In the genomic region with DNA sequence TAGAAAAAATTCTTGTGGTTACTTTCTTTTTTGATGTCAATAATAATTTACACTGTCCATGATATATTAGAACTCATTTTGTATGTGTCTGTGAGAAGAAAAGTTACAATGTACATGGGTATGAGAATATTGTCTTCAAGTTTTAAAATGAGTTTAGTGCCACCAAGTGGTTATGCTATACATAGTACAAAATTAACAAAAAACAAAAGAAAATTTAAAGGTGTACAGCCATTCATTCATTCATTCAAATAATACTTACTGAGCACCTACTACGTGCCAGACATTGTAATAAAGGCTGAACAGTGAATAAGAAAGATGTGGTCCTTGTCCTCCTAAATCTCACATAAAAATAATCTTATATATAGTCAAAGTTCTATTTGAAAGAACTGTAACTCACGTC, we compare ENCODE assay signal across 9 cellular contexts. TPM values are rescaled to one million over a fixed set of nuclear protein-coding genes. Genes with fewer than 3 reads are reported as not detected.
A peak's percentile ranks its signal among the peaks of the same experiment; 100 is the strongest.
DNase-seq lines count a peak whose midpoint lies in the region; ATAC-seq, FAIRE-seq and TF ChIP-seq lines count a peak whose summit lies in the region.
"Had no signal": no experiment of that assay in that cellular context is flagged by ENCODE, and none has a peak within 500 bp of the region (broad histone marks: within the 10 kb centered on the region; RNA-seq: fewer than 3 reads in every experiment).

No MANE protein-coding gene starts in this region.

- H3K4me3 Mint-ChIP-seq in activated T-helper 1 cell treated with anti-CD3 and anti-CD28 coated beads, Interleukin-12 subunit alpha, Interleukin-12 subunit beta, Interleukin-2, Interleukin-4 antibody, amounts not matched to agents 30 ng/mL and 10 ng/mL and 1 ng/mL, durations not matched to agents 14 hours and 24 hours and 36 hours, result no peak overlapping the region
- no peak overlapping the region for H3K4me3 Mint-ChIP-seq in stimulated activated naive CD8-positive, alpha-beta T cell treated with anti-CD3 and anti-CD28 coated beads, Interleukin-15, amount 100 ng/mL, for 72 hours
- H3K4me3 Mint-ChIP-seq: activated CD4-positive, alpha-beta T cell treated with anti-CD3 and anti-CD28 coated beads for 36 hours had no signal

- H3K4me1 ChIP-seq in OCI-LY3 (ENCODE audit: low read length), result no peaks in the 10 kb centered on the region
- H3K4me1 ChIP-seq in fibroblast of lung (ENCODE audit: control insufficient read depth, extremely low read depth, insufficient read depth, low read length), result no peaks in the 10 kb centered on the region

- H3K27ac ChIP-seq in AG04450 (ENCODE audit: low read depth, low read length), result no peak overlapping the region
- no peak overlapping the region for H3K27ac ChIP-seq in OCI-LY3 (ENCODE audit: low read length)
- H3K27ac ChIP-seq in fibroblast of lung (ENCODE audit: insufficient read depth, low read length), result no peak overlapping the region

- no peak for ATAC-seq in stimulated activated naive CD8-positive, alpha-beta T cell treated with anti-CD3 and anti-CD28 coated beads, Interleukin-15, amount 100 ng/mL, for 72 hours
- no peak for ATAC-seq in GM19328 (IDR thresholded peaks at IDR 0.05; ENCODE audit: unreplicated experiment)
- ATAC-seq: activated CD4-positive, alpha-beta T cell treated with anti-CD3 and anti-CD28 coated beads for 36 hours had no signal

- no peaks in the 10 kb centered on the region for H3K9me3 ChIP-seq in AG04450 (ENCODE audit: control insufficient read depth, insufficient read depth, low read length)
- H3K9me3 ChIP-seq in OCI-LY3 (ENCODE audit: insufficient read depth, low read length), result no peaks in the 10 kb centered on the region
- H3K9me3 ChIP-seq in fibroblast of lung (ENCODE audit: control insufficient read depth, insufficient read depth, low read depth, low read length), result no peaks in the 10 kb centered on the region

- intact Hi-C loops in activated T-helper 1 cell treated with anti-CD3 and anti-CD28 coated beads, Interleukin-12 subunit alpha, Interleukin-12 subunit beta, Interleukin-2, Interleukin-4 antibody, amounts not matched to agents 30 ng/mL and 10 ng/mL and 1 ng/mL, durations not matched to agents 14 hours and 24 hours and 36 hours (cut with micrococcal nuclease), result loop anchor here (1.0 kb wide), 1 partner anchor 557 kb away; no protein-coding TSS in a partner anchor

- H3K9me3 Mint-ChIP-seq in activated T-helper 1 cell treated with anti-CD3 and anti-CD28 coated beads, Interleukin-12 subunit alpha, Interleukin-12 subunit beta, Interleukin-2, Interleukin-4 antibody, amounts not matched to agents 30 ng/mL and 10 ng/mL and 1 ng/mL, durations not matched to agents 14 hours and 24 hours and 36 hours, result no peaks in the 10 kb centered on the region
- H3K9me3 Mint-ChIP-seq in stimulated activated naive CD8-positive, alpha-beta T cell treated with anti-CD3 and anti-CD28 coated beads, Interleukin-15, amount 100 ng/mL, for 72 hours, result no peaks in the 10 kb centered on the region

- H3K4me1 Mint-ChIP-seq in activated T-helper 1 cell treated with anti-CD3 and anti-CD28 coated beads, Interleukin-12 subunit alpha, Interleukin-12 subunit beta, Interleukin-2, Interleukin-4 antibody, amounts not matched to agents 30 ng/mL and 10 ng/mL and 1 ng/mL, durations not matched to agents 14 hours and 24 hours and 36 hours (ENCODE audit: low read depth), result peaks cover 6% of the 10 kb centered on the region
- peaks cover 29% of the 10 kb centered on the region for H3K4me1 Mint-ChIP-seq in stimulated activated naive CD8-positive, alpha-beta T cell treated with anti-CD3 and anti-CD28 coated beads, Interleukin-15, amount 100 ng/mL, for 72 hours

- peaks cover 12% of the 10 kb centered on the region for H3K36me3 Mint-ChIP-seq in activated T-helper 1 cell treated with anti-CD3 and anti-CD28 coated beads, Interleukin-12 subunit alpha, Interleukin-12 subunit beta, Interleukin-2, Interleukin-4 antibody, amounts not matched to agents 30 ng/mL and 10 ng/mL and 1 ng/mL, durations not matched to agents 14 hours and 24 hours and 36 hours (ENCODE audit: low read depth)

- no peaks in the 10 kb centered on the region for H3K27me3 Mint-ChIP-seq in activated T-helper 1 cell treated with anti-CD3 and anti-CD28 coated beads, Interleukin-12 subunit alpha, Interleukin-12 subunit beta, Interleukin-2, Interleukin-4 antibody, amounts not matched to agents 30 ng/mL and 10 ng/mL and 1 ng/mL, durations not matched to agents 14 hours and 24 hours and 36 hours (ENCODE audit: insufficient read depth)
- no peaks in the 10 kb centered on the region for H3K27me3 Mint-ChIP-seq in stimulated activated naive CD8-positive, alpha-beta T cell treated with anti-CD3 and anti-CD28 coated beads, Interleukin-15, amount 100 ng/mL, for 72 hours
- H3K27me3 Mint-ChIP-seq: activated CD4-positive, alpha-beta T cell treated with anti-CD3 and anti-CD28 coated beads for 36 hours had no signal

- FAIRE-seq in GM19239 (lab: Jason Lieb, UNC), result peak; percentile 70

- H4K20me1 ChIP-seq in OCI-LY3 (ENCODE audit: insufficient read depth, low read length), result peaks cover 29% of the 10 kb centered on the region
- H4K20me1 ChIP-seq in fibroblast of lung (ENCODE audit: control insufficient read depth, extremely low read depth, insufficient read depth, low read length), result no peaks in the 10 kb centered on the region

- H3K27ac Mint-ChIP-seq in activated T-helper 1 cell treated with anti-CD3 and anti-CD28 coated beads, Interleukin-12 subunit alpha, Interleukin-12 subunit beta, Interleukin-2, Interleukin-4 antibody, amounts not matched to agents 30 ng/mL and 10 ng/mL and 1 ng/mL, durations not matched to agents 14 hours and 24 hours and 36 hours, result no peak overlapping the region
- no peak overlapping the region for H3K27ac Mint-ChIP-seq in stimulated activated naive CD8-positive, alpha-beta T cell treated with anti-CD3 and anti-CD28 coated beads, Interleukin-15, amount 100 ng/mL, for 72 hours
- H3K27ac Mint-ChIP-seq: activated CD4-positive, alpha-beta T cell treated with anti-CD3 and anti-CD28 coated beads for 36 hours had no signal

- POLR2A ChIA-PET in AG04450 (lab: Yijun Ruan, JAX), result no interaction called here

- H3K79me2 ChIP-seq in OCI-LY3 (ENCODE audit: low read length) (peaks cover 59% of the 10 kb centered on the region), fibroblast of lung (ENCODE audit: control insufficient read depth, insufficient read depth, low read length) (no peaks in the 10 kb centered on the region)

- no peak overlapping the region for H2AFZ ChIP-seq in OCI-LY3 (ENCODE audit: low read depth, low read length)
- H2AFZ ChIP-seq in fibroblast of lung (ENCODE audit: low read length), result no peak overlapping the region

- no peak overlapping the region for H3K9ac ChIP-seq in OCI-LY3 (ENCODE audit: low read length)
- H3K9ac ChIP-seq in fibroblast of lung (ENCODE audit: insufficient read depth, low read length), result no peak overlapping the region

- peaks cover 12% of the 10 kb centered on the region for H3K36me3 ChIP-seq in OCI-LY3 (replicated peaks; ENCODE audit: low read depth, low read length)
- H3K36me3 ChIP-seq in fibroblast of lung (ENCODE audit: control insufficient read depth, insufficient read depth, low read length), result no peaks in the 10 kb centered on the region

- H3K4me3 ChIP-seq in AG04450 (ENCODE audit: low read depth, low read length) (no peak overlapping the region), OCI-LY3 (ENCODE audit: low read length) (no peak overlapping the region), fibroblast of lung (replicated peaks in 1 of 4; ENCODE audit: control extremely low read depth in 1 of 4, insufficient read depth in 1 of 4, low read depth in 3 of 4, low read length in 4 of 4) (no peak overlapping the region)

- no peak overlapping the region for H3K4me2 ChIP-seq in OCI-LY3 (ENCODE audit: low read length)
- no peak overlapping the region for H3K4me2 ChIP-seq in fibroblast of lung (ENCODE audit: extremely low read depth, insufficient read depth, low read length)

- TF ChIP-seq CTCF in AG04450 (IDR thresholded peaks at IDR 0.05; ENCODE audit: low read depth, low read length), result peak; percentile 40
- peak; percentile 66 for TF ChIP-seq CTCF in OCI-LY3 (IDR thresholded peaks at IDR 0.05; ENCODE audit: low read depth, low read length)
- peak in 1 of 2 donors; percentile 23 for TF ChIP-seq CTCF in fibroblast of lung (conservative IDR thresholded peaks at IDR 0.05 in 1 of 2, IDR thresholded peaks at IDR 0.05 in 1 of 2; ENCODE audit: low read depth in 1 of 2, low read length in 2 of 2)

- H3K27me3 ChIP-seq in AG04450 (ENCODE audit: control insufficient read depth, insufficient read depth, low read length) (no peaks in the 10 kb centered on the region), OCI-LY3 (ENCODE audit: low read depth, low read length) (no peaks in the 10 kb centered on the region), fibroblast of lung (ENCODE audit: control insufficient read depth, insufficient read depth, low read length) (no peaks in the 10 kb centered on the region)

- DNase-seq in AG04450 (ENCODE audit: low read depth, low spot score) (no peak), GM19239 (ENCODE audit: insufficient read length, low spot score) (no peak), fibroblast of lung (ENCODE audit: low read depth in 2 of 2) (peak; percentile 6 to 53), SKM-1 treated with dmso at 0.1 percent for 144 hours (lab: John Stamatoyannopoulos, UW; ENCODE audit: unreplicated experiment) (no peak)
- DNase-seq in activated T-helper 1 cell treated with anti-CD3 and anti-CD28 coated beads, Interleukin-12 subunit alpha, Interleukin-12 subunit beta, Interleukin-2, Interleukin-4 antibody, amounts not matched to agents 30 ng/mL and 10 ng/mL and 1 ng/mL, durations not matched to agents 14 hours and 24 hours and 36 hours (ENCODE audit: low spot score), result no peak
- DNase-seq in stimulated activated naive CD8-positive, alpha-beta T cell treated with anti-CD3 and anti-CD28 coated beads, Interleukin-15, amount 100 ng/mL, for 72 hours, result no peak
- DNase-seq: activated CD4-positive, alpha-beta T cell treated with anti-CD3 and anti-CD28 coated beads for 36 hours had no signal

- CTCF ChIA-PET in AG04450 (lab: Charles Lee), result interaction anchor here (0.7 to 1.9 kb wide), 9 partner anchors 10 to 558 kb away, joined by 3 to 17 read pairs (median 5); no protein-coding TSS in a partner anchor

RNA-seq across cellular contexts. Expression of a gene that starts 27.7 kb away (rescaled TPM):
- polyA plus RNA-seq in AG04450 (2011; rRNA removed) (18.4 and 28.8 TPM in 2 replicates), fibroblast of lung (29.6 and 33.4 TPM in 2 replicates)
- polyA minus RNA-seq in AG04450 (2011; rRNA and poly(A)+ RNA removed), result 7.7 and 18.9 TPM in 2 replicates
- 19.5 and 24.1 TPM in 2 replicates for total RNA-seq in fibroblast of lung
- polyA plus RNA-seq in fibroblast of lung (2012), result 24.2 and 31.2 TPM in 2 replicates
- polyA minus RNA-seq in fibroblast of lung (ENCODE audit: low replicate concordance), result 1.7 and 2.1 TPM in 2 replicates
- 88.1 and 93.1 TPM in 2 replicates for total RNA-seq in activated T-helper 1 cell treated with anti-CD3 and anti-CD28 coated beads, Interleukin-12 subunit alpha, Interleukin-12 subunit beta, Interleukin-2, Interleukin-4 antibody, amounts not matched to agents 30 ng/mL and 10 ng/mL and 1 ng/mL, durations not matched to agents 14 hours and 24 hours and 36 hours

RNA-seq across cellular contexts. Expression of a gene that starts 28.0 kb away (rescaled TPM):
- 28.1 and 39.4 TPM in 2 replicates for polyA plus RNA-seq in AG04450 (2011; rRNA removed)
- polyA minus RNA-seq in AG04450 (2011; rRNA and poly(A)+ RNA removed), result 93.6 and 143 TPM in 2 replicates
- 164 and 207 TPM in 2 replicates for total RNA-seq in fibroblast of lung
- polyA plus RNA-seq in fibroblast of lung, result 39.5 and 44.0 TPM in 2 replicates
- 18.0 and 23.1 TPM in 2 replicates for polyA plus RNA-seq in fibroblast of lung (2012)
- polyA minus RNA-seq in fibroblast of lung (ENCODE audit: low replicate concordance), result 22.3 and 28.9 TPM in 2 replicates
- 68.7 and 70.0 TPM in 2 replicates for total RNA-seq in activated T-helper 1 cell treated with anti-CD3 and anti-CD28 coated beads, Interleukin-12 subunit alpha, Interleukin-12 subunit beta, Interleukin-2, Interleukin-4 antibody, amounts not matched to agents 30 ng/mL and 10 ng/mL and 1 ng/mL, durations not matched to agents 14 hours and 24 hours and 36 hours

Comparison
In these comparisons a context has a peak if more than half of its experiments do, and no peak if none do; other contexts are left out.
1. DNase-seq: peak in fibroblast of lung (2 of 2); none in AG04450 (single experiment), GM19239 (single experiment), activated T-helper 1 cell treated with anti-CD3 and anti-CD28 coated beads, Interleukin-12 subunit alpha, Interleukin-12 subunit beta, Interleukin-2, Interleukin-4 antibody, amounts not matched to agents 30 ng/mL and 10 ng/mL and 1 ng/mL, durations not matched to agents 14 hours and 24 hours and 36 hours (single experiment), stimulated activated naive CD8-positive, alpha-beta T cell treated with anti-CD3 and anti-CD28 coated beads, Interleukin-15, amount 100 ng/mL, for 72 hours (0 of 2) and SKM-1 treated with dmso at 0.1 percent for 144 hours (single experiment).